Comparison of ENCODE assay signal across 9 cellular contexts in genomic region chr6:158707120-158707519, GRCh38. TPM values are rescaled to one million over a fixed set of nuclear protein-coding genes. Genes with fewer than 3 reads are reported as not detected.
DNase-seq lines count a peak whose midpoint lies in the region; FAIRE-seq and TF ChIP-seq lines count a peak whose summit lies in the region.
"Had no signal": no experiment of that assay in that cellular context is flagged by ENCODE, and none has a peak within 500 bp of the region (broad histone marks: within the 10 kb centered on the region; RNA-seq: fewer than 3 reads in every experiment).

No MANE protein-coding gene starts in this region.

- no peak overlapping the region for H3K23ac ChIP-seq in mesendoderm (ENCODE audit: low read length)

- H2BK120ac ChIP-seq in mesendoderm (ENCODE audit: low read depth, low read length) = no peak overlapping the region

- no peak overlapping the region for H4K5ac ChIP-seq in mesendoderm (ENCODE audit: low read length)

- FAIRE-seq in endothelial cell of umbilical vein (lab: Jason Lieb, UNC) = peak; percentile 89
- FAIRE-seq in GM12891 (lab: Jason Lieb, UNC) = no peak

- H3K79me2 ChIP-seq in ACC112 (ENCODE audit: control insufficient read depth, insufficient read depth, low read length, unreplicated experiment) (no peaks in the 10 kb centered on the region), endothelial cell of umbilical vein (ENCODE audit: control insufficient read depth, insufficient read depth, low read length) (no peaks in the 10 kb centered on the region), mesendoderm (ENCODE audit: control insufficient read depth, insufficient read depth, low read length) (no peaks in the 10 kb centered on the region)

- peaks cover 23% of the 10 kb centered on the region for H3K4me1 ChIP-seq in ACC112 (ENCODE audit: control insufficient read depth, insufficient read depth, low read length, unreplicated experiment)
- H3K4me1 ChIP-seq in endothelial cell of umbilical vein (ENCODE audit: control insufficient read depth, extremely low read depth, insufficient read depth, low read length) = peaks cover 23% of the 10 kb centered on the region
- peaks cover 12% of the 10 kb centered on the region for H3K4me1 ChIP-seq in mesendoderm (ENCODE audit: control insufficient read depth, low read depth, low read length)

- H3K18ac ChIP-seq in mesendoderm (ENCODE audit: low read length) = no peak overlapping the region

- intact Hi-C loops in endothelial cell of umbilical vein (cut with micrococcal nuclease) = loop anchor here (1.0 to 10.0 kb wide), 4 partner anchors 13 to 398 kb away; no protein-coding TSS in a partner anchor

- no peak overlapping the region for H3K4ac ChIP-seq in mesendoderm (ENCODE audit: low read depth, low read length)

- H3K79me1 ChIP-seq in mesendoderm (ENCODE audit: low read length) = no peaks in the 10 kb centered on the region

- H4K20me1 ChIP-seq in endothelial cell of umbilical vein (replicated peaks; ENCODE audit: control insufficient read depth, extremely low read depth, insufficient read depth, low read length) = no peaks in the 10 kb centered on the region

- POLR2A ChIA-PET in endothelial cell of umbilical vein (lab: Charles Lee) = interaction anchor here (0.7 kb wide), 1 partner anchor 63 kb away, joined by 8 read pairs; the partner anchor contains the start of gene DYNLT1

- H3K9me1 ChIP-seq in endothelial cell of umbilical vein (replicated peaks; ENCODE audit: control insufficient read depth, extremely low read depth, insufficient read depth, low read length) = no peaks in the 10 kb centered on the region

- H3K27me3 ChIP-seq in ACC112 (ENCODE audit: insufficient read depth, low read length) (no peaks in the 10 kb centered on the region), endothelial cell of umbilical vein (ENCODE audit: control insufficient read depth in 2 of 2, insufficient read depth in 2 of 2, low read length in 2 of 2) (no peaks in the 10 kb centered on the region), mesendoderm (ENCODE audit: insufficient read depth, low read length, poor library complexity) (no peaks in the 10 kb centered on the region)

- H4K8ac ChIP-seq in mesendoderm (ENCODE audit: low read depth, low read length) = no peak overlapping the region

- no peaks in the 10 kb centered on the region for H3K9me3 ChIP-seq in endothelial cell of umbilical vein (replicated peaks; ENCODE audit: control insufficient read depth, insufficient read depth, low read length)

- peak overlapping the region; percentile 4 for H3K9ac ChIP-seq in endothelial cell of umbilical vein (replicated peaks; ENCODE audit: extremely low read depth, insufficient read depth, low read length)
- H3K9ac ChIP-seq in mesendoderm (ENCODE audit: low read length) = no peak overlapping the region

- no CpG with 5 or more reads among the region's 5 CpGs for WGBS in mesendoderm (ENCODE audit: extremely low coverage, insufficient coverage, low lambda C conversion rate)

- H3K4me2 ChIP-seq in endothelial cell of umbilical vein (ENCODE audit: insufficient read depth, low read length) (peak overlapping the region; percentile 48), mesendoderm (ENCODE audit: low read length) (no peak overlapping the region)

- H3K36me3 ChIP-seq in ACC112 (ENCODE audit: insufficient read depth, low read length) (no peaks in the 10 kb centered on the region), endothelial cell of umbilical vein (ENCODE audit: control insufficient read depth in 2 of 2, extremely low read depth in 1 of 2, insufficient read depth in 2 of 2, low read length in 2 of 2) (no peaks in the 10 kb centered on the region), mesendoderm (ENCODE audit: control insufficient read depth, insufficient read depth, low read length) (no peaks in the 10 kb centered on the region)

- H2BK15ac ChIP-seq in mesendoderm (replicated peaks; ENCODE audit: low read depth) = no peak overlapping the region

- DNase-seq in NCI-H146 treated with DMSO at 0.1 percent for 48 hours (lab: John Stamatoyannopoulos, UW; ENCODE audit: unreplicated experiment) (peak; percentile 4), endothelial cell of umbilical vein (ENCODE audit: low read depth, low spot score) (peak; percentile 59), mesendoderm (peak; percentile 99), GM12891 (ENCODE audit: insufficient read length, low spot score) (no peak), SW480 (ENCODE audit: low spot score) (no peak), Ammon's horn (ENCODE audit: low spot score) (no peak), T1000 (lab: John Stamatoyannopoulos, UW) (no peak)
- DNase-seq: naive thymus-derived CD4-positive, alpha-beta T cell had no signal

- TF ChIP-seq POLR2A in endothelial cell of umbilical vein (IDR thresholded peaks at IDR 0.05; ENCODE audit: low read depth, low read length) (no peak), GM12891 (IDR thresholded peaks at IDR 0.05; ENCODE audit: low read depth, low read length) (no peak)

- CTCF ChIA-PET in endothelial cell of umbilical vein (lab: Charles Lee) = interaction anchor here (0.6 to 3.9 kb wide), 31 partner anchors 9 to 493 kb away, joined by 3 to 51 read pairs (median 4); no protein-coding TSS in a partner anchor

- H2BK5ac ChIP-seq in mesendoderm (ENCODE audit: low read length) = no peak overlapping the region

- 0 out of 2 replicates have a peak overlapping the region, but pooled peaks have one; percentile 10 for H3K27ac ChIP-seq in ACC112 (ENCODE audit: low read depth, low read length)
- H3K27ac ChIP-seq in endothelial cell of umbilical vein (ENCODE audit: insufficient read depth, low read depth, low read length) = no peak overlapping the region
- H3K27ac ChIP-seq in mesendoderm (ENCODE audit: low read depth, low read length) = no peak overlapping the region

- dilution Hi-C loops in endothelial cell of umbilical vein (cut with MboI; ENCODE audit: extremely low pct_ligation_motif_present, low sequenced_read_pairs) = no loop called here

- H3K4me3 ChIP-seq in ACC112 (ENCODE audit: low read depth, low read length) (peak overlapping the region; percentile 15; the same call in 1 of the 2 replicates), endothelial cell of umbilical vein (replicated peaks in 1 of 3; ENCODE audit: insufficient read depth in 1 of 3, low read depth in 1 of 3, low read length in 3 of 3) (no peak overlapping the region), mesendoderm (ENCODE audit: low read length) (no peak overlapping the region)

- H2AFZ ChIP-seq in ACC112 (ENCODE audit: low read length, unreplicated experiment) (peak overlapping the region; percentile 68), endothelial cell of umbilical vein (ENCODE audit: low read depth, low read length) (peak overlapping the region; percentile 50)

- H3K56ac ChIP-seq in mesendoderm (ENCODE audit: low read length) = no peak overlapping the region

- H2AK5ac ChIP-seq in mesendoderm (ENCODE audit: low read length) = no peak overlapping the region

- no peak for TF ChIP-seq CTCF in endothelial cell of umbilical vein (IDR thresholded peaks at IDR 0.05; ENCODE audit: extremely low read depth in 1 of 2, insufficient read depth in 1 of 2, low read depth in 1 of 2, low read length in 2 of 2)

- no TSS peak for BruUV-seq in endothelial cell of umbilical vein (replicated peaks; lab: Mats Ljungman, UMichigan)

TF ChIP-seq in endothelial cell of umbilical vein, 7 proteins besides CTCF, POLR2A, EP300 and RAD21:
- TF ChIP-seq GATA2 (IDR thresholded peaks at IDR 0.05; ENCODE audit: insufficient read depth, insufficient read length, low read depth, low read length) (peak; percentile 68), POLR2AphosphoS5 (IDR thresholded peaks at IDR 0.05; ENCODE audit: insufficient read depth, low read depth, low read length) (no peak), FOS (IDR thresholded peaks at IDR 0.05; ENCODE audit: borderline replicate concordance, insufficient read depth, low read length) (peak; percentile 18), EZH2 (IDR thresholded peaks at IDR 0.05; ENCODE audit: borderline replicate concordance, low read depth, low read length, severe bottlenecking) (no peak), MYC (IDR thresholded peaks at IDR 0.05; ENCODE audit: low read depth, low read length) (no peak), MAX (IDR thresholded peaks at IDR 0.05; ENCODE audit: insufficient read depth, insufficient read length) (no peak)

TF ChIP-seq in GM12891, 5 proteins besides CTCF, POLR2A, EP300 and RAD21:
- TF ChIP-seq POU2F2 (IDR thresholded peaks at IDR 0.05; ENCODE audit: low read depth, low read length) = no peak
- TF ChIP-seq SPI1 (IDR thresholded peaks at IDR 0.05; ENCODE audit: low read depth, low read length) = no peak
- TF ChIP-seq TAF1 (IDR thresholded peaks at IDR 0.05; ENCODE audit: low read depth, low read length) = no peak
- TF ChIP-seq POLR2AphosphoS5 (IDR thresholded peaks at IDR 0.05; ENCODE audit: low read depth, low read length) = no peak
- no peak for TF ChIP-seq PAX5 (IDR thresholded peaks at IDR 0.05; ENCODE audit: insufficient read depth, low read length, severe bottlenecking)

RNA-seq across cellular contexts. Expression of gene SYTL3, which starts 57.3 kb away (rescaled TPM):
- total RNA-seq in endothelial cell of umbilical vein = 0.74 and 0.77 TPM in 2 replicates
- polyA plus RNA-seq in endothelial cell of umbilical vein = 0.46 and 0.59 TPM in 2 replicates
- polyA plus RNA-seq in endothelial cell of umbilical vein (2011; cell fraction: cytosol; rRNA removed) = 0.61 and 0.66 TPM in 2 replicates
- polyA plus RNA-seq in endothelial cell of umbilical vein (2011; cell fraction: nucleus; rRNA removed) = 0.63 and 0.97 TPM in 2 replicates
- polyA plus RNA-seq in endothelial cell of umbilical vein (2012) = 0.82 and 1.1 TPM in 2 replicates
- 0.23 and 0.58 TPM in 2 replicates for polyA minus RNA-seq in endothelial cell of umbilical vein
- 0.41 TPM for polyA minus RNA-seq in endothelial cell of umbilical vein (2011; cell fraction: cytosol; rRNA and poly(A)+ RNA removed)
- polyA minus RNA-seq in endothelial cell of umbilical vein (2011; cell fraction: nucleus; rRNA and poly(A)+ RNA removed) = 0.24 and 0.29 TPM in 2 replicates
- 0.25 TPM for polyA plus RNA-seq in mesendoderm (2013, experiment 1 of 2)
- polyA plus RNA-seq in mesendoderm (2013, experiment 2 of 2) = 0.17 TPM
- 2.1 TPM for polyA plus RNA-seq in GM12891 (2012; ENCODE audit: low read depth, missing spikeins)

Comparison
In these comparisons a context has a peak if more than half of its experiments do, and no peak if none do; other contexts are left out.
1. DNase-seq: peak in NCI-H146 treated with DMSO at 0.1 percent for 48 hours (single experiment), endothelial cell of umbilical vein (single experiment) and mesendoderm (single experiment); none in GM12891 (single experiment), SW480 (single experiment), Ammon's horn (single experiment) and T1000 (single experiment).